ENCODE assay signal across 1 cellular context in the genomic region with DNA sequence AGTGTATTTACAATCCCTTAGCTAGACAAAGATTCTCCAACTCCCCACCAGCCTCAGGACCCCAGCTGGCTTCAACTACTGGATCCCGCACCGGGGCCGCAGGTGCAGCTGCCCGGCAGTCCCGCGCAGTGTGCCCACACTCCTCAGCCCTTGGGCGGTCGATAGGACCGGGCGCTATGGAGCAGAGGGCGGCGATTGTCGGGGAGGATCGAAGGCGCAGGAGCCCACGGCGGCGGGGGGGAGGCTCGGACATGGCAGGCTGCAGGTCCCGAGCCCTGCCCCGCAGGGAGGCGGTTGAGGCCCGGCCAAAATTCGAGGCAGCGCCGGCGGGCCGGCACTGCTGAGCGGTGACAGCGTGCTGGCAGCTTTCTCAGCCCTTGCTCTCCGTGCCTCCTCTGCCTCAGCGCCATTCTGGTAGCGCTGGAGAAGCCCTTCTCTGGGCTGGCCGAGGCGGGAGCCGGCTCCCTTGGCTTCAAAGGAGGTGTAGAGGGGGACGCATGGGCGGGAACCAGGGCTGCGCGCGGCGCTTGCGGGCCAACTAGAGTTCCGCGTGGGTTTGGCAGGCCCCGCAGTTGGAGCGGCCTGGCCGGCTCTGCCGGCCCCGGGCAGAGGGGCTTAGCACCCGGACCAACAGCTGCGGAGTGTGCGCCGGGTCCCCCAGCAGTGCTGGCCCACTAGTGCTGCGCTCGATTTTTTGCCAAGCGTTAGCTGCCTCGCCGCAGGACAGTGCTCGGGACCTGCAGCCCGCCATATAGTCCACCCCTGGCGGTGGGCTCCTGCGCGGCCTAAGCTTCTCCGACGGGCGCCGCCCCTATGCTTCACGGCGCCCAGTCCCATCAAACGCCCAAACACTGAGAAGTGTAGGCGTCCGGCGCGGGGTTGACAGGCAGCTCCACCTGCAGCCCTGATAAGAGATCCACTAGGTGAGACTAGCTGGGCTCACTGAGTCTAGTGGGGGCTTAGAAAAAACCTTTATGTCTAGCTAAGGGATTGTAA.
TF ChIP-seq lines count a peak whose summit lies in the region.

No MANE protein-coding gene starts in this region.

TF ChIP-seq in GM23338, 12 proteins besides CTCF, POLR2A, EP300 and RAD21:
- TF ChIP-seq, protein P1, sequence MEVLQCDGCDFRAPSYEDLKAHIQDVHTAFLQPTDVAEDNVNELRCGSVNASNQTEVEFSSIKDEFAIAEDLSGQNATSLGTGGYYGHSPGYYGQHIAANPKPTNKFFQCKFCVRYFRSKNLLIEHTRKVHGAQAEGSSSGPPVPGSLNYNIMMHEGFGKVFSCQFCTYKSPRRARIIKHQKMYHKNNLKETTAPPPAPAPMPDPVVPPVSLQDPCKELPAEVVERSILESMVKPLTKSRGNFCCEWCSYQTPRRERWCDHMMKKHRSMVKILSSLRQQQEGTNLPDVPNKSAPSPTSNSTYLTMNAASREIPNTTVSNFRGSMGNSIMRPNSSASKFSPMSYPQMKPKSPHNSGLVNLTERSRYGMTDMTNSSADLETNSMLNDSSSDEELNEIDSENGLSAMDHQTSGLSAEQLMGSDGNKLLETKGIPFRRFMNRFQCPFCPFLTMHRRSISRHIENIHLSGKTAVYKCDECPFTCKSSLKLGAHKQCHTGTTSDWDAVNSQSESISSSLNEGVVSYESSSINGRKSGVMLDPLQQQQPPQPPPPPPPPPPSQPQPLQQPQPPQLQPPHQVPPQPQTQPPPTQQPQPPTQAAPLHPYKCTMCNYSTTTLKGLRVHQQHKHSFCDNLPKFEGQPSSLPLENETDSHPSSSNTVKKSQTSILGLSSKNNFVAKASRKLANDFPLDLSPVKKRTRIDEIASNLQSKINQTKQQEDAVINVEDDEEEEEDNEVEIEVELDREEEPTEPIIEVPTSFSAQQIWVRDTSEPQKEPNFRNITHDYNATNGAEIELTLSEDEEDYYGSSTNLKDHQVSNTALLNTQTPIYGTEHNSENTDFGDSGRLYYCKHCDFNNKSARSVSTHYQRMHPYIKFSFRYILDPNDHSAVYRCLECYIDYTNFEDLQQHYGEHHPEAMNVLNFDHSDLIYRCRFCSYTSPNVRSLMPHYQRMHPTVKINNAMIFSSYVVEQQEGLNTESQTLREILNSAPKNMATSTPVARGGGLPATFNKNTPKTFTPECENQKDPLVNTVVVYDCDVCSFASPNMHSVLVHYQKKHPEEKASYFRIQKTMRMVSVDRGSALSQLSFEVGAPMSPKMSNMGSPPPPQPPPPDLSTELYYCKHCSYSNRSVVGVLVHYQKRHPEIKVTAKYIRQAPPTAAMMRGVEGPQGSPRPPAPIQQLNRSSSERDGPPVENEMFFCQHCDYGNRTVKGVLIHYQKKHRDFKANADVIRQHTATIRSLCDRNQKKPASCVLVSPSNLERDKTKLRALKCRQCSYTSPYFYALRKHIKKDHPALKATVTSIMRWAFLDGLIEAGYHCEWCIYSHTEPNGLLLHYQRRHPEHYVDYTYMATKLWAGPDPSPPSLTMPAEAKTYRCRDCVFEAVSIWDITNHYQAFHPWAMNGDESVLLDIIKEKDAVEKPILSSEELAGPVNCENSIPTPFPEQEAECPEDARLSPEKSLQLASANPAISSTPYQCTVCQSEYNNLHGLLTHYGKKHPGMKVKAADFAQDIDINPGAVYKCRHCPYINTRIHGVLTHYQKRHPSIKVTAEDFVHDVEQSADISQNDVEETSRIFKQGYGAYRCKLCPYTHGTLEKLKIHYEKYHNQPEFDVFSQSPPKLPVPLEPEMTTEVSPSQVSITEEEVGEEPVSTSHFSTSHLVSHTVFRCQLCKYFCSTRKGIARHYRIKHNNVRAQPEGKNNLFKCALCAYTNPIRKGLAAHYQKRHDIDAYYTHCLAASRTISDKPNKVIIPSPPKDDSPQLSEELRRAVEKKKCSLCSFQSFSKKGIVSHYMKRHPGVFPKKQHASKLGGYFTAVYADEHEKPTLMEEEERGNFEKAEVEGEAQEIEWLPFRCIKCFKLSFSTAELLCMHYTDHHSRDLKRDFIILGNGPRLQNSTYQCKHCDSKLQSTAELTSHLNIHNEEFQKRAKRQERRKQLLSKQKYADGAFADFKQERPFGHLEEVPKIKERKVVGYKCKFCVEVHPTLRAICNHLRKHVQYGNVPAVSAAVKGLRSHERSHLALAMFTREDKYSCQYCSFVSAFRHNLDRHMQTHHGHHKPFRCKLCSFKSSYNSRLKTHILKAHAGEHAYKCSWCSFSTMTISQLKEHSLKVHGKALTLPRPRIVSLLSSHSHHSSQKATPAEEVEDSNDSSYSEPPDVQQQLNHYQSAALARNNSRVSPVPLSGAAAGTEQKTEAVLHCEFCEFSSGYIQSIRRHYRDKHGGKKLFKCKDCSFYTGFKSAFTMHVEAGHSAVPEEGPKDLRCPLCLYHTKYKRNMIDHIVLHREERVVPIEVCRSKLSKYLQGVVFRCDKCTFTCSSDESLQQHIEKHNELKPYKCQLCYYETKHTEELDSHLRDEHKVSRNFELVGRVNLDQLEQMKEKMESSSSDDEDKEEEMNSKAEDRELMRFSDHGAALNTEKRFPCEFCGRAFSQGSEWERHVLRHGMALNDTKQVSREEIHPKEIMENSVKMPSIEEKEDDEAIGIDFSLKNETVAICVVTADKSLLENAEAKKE (CRISPR knock-in tag; IDR thresholded peaks at IDR 0.05), result no peak
- no peak for TF ChIP-seq POLR2AphosphoS5 (IDR thresholded peaks at IDR 0.05; ENCODE audit: low read depth)
- TF ChIP-seq, protein P2, sequence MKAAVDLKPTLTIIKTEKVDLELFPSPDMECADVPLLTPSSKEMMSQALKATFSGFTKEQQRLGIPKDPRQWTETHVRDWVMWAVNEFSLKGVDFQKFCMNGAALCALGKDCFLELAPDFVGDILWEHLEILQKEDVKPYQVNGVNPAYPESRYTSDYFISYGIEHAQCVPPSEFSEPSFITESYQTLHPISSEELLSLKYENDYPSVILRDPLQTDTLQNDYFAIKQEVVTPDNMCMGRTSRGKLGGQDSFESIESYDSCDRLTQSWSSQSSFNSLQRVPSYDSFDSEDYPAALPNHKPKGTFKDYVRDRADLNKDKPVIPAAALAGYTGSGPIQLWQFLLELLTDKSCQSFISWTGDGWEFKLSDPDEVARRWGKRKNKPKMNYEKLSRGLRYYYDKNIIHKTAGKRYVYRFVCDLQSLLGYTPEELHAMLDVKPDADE (IDR thresholded peaks at IDR 0.05), result no peak
- no peak for TF ChIP-seq EZH2phosphoT487 (IDR thresholded peaks at IDR 0.05; ENCODE audit: unreplicated experiment)
- TF ChIP-seq JUNB (IDR thresholded peaks at IDR 0.05; ENCODE audit: unreplicated experiment), result no peak
